18 cellular contexts compared by ENCODE assay signal in the genomic region with DNA sequence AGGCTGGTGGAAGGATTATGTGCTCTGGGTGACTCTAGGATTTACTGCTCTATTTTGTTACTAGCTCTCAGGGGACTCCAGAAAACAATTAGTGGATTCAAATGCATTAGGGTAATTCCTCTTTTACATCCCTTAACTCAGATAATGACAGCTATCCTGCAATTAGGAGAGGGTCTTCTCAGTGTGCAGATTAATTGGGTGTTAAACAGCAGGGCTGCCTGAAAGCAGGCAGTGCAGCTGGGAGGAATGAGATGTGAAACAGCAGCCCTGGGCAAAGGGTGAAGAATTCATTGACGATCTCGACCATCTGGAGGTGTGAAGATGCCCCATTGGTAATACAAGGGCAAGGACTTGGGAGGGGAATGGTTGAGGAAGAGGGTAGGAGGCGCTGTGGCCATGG.
"Had no signal": no experiment of that assay in that cellular context is flagged by ENCODE, and none has a peak within 500 bp of the region (broad histone marks: within the 10 kb centered on the region; RNA-seq: fewer than 3 reads in every experiment).

No MANE protein-coding gene starts in this region.

- H3K27ac Mint-ChIP-seq: activated naive CD8-positive, alpha-beta T cell treated with anti-CD3 and anti-CD28 coated beads, Interleukin-2, amount 10 ng/mL, durations not matched to agents 7 days and 5 days; immature natural killer cell; naive B cell; progenitor cell of endocrine pancreas; WTC11 had no signal

- H3K27me3 Mint-ChIP-seq: activated naive CD8-positive, alpha-beta T cell treated with anti-CD3 and anti-CD28 coated beads, Interleukin-2, amount 10 ng/mL, durations not matched to agents 7 days and 5 days; naive B cell; progenitor cell of endocrine pancreas had no signal

- DNase-seq: activated naive CD4-positive, alpha-beta T cell treated with Interleukin-2 at 50 U/mL for 16 hours; activated naive CD8-positive, alpha-beta T cell treated with anti-CD3 and anti-CD28 coated beads, Interleukin-2, amount 10 ng/mL, durations not matched to agents 7 days and 5 days; activated T-cell treated with anti-CD3 and anti-CD28 coated beads, Interleukin-2, amount 50 U/mL, for 1 hour; amniotic stem cell; immature natural killer cell; kidney glomerular epithelial cell; left lung; naive B cell; spleen; stimulated activated CD4-positive, alpha-beta T cell treated with anti-CD3 and anti-CD28 coated beads, Interleukin-4, amount 100 ng/mL, for 1 hour; stimulated activated naive CD4-positive, alpha-beta T cell; T-helper 1 cell; testis; upper lobe of left lung had no signal

- H3K36me3 ChIP-seq: cardiac muscle cell had no signal

- H3K27ac ChIP-seq: cardiac muscle cell, left lung, spleen, testis, upper lobe of left lung had no signal

- H3K4me1 Mint-ChIP-seq: activated naive CD8-positive, alpha-beta T cell treated with anti-CD3 and anti-CD28 coated beads, Interleukin-2, amount 10 ng/mL, durations not matched to agents 7 days and 5 days; immature natural killer cell; naive B cell; WTC11 had no signal

- H3K9me3 ChIP-seq: testis had no signal

- H3K4me3 Mint-ChIP-seq: activated naive CD8-positive, alpha-beta T cell treated with anti-CD3 and anti-CD28 coated beads, Interleukin-2, amount 10 ng/mL, durations not matched to agents 7 days and 5 days; immature natural killer cell; WTC11 had no signal

- H3K9me3 Mint-ChIP-seq: activated naive CD8-positive, alpha-beta T cell treated with anti-CD3 and anti-CD28 coated beads, Interleukin-2, amount 10 ng/mL, durations not matched to agents 7 days and 5 days had no signal

- H3K4me3 ChIP-seq: cardiac muscle cell, left lung, lung, spleen, testis, upper lobe of left lung had no signal

- H3K27me3 ChIP-seq: left lung, spleen, testis, upper lobe of left lung had no signal

- H3K4me1 ChIP-seq: left lung, spleen, upper lobe of left lung had no signal
